Comparison of ENCODE assay signal across 10 cellular contexts in the genomic region with DNA sequence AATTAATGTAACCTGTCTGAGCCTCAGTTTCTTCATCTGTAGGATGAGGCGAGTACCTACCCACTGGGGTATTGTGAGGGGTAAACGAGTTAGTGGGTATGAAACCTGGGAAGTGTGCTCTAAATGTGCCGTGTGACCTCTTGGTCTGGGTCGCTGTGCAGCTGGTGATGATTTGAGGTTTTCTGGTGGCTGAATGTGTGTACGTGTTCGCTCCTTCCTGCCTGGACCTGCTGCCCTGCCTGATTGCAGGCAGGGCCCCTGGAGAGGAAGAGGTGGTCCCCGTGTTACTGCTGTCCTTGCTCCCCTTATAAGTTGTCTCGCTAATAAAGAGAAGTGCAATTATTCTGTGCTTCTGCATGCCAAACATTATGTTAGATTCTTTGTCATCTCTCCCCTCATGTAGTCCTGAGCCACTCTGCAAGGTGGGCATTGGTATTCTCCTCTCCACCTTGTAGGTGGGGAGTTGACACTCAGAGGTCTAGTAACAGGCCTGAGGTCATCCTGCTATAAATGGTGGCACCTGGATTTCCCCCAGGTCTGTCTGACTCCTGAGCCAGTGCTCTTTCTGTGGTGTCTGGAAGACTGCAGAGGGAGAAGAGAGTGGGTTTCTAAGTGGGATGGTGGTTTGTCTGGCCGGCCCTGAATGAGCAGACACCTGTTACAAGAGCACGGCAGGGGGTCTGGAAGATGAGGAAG. TPM values are rescaled to one million over a fixed set of nuclear protein-coding genes. Genes with fewer than 3 reads are reported as not detected.
DNase-seq lines count a peak whose midpoint lies in the region; ATAC-seq and TF ChIP-seq lines count a peak whose summit lies in the region.
"Had no signal": no experiment of that assay in that cellular context is flagged by ENCODE, and none has a peak within 500 bp of the region (broad histone marks: within the 10 kb centered on the region; RNA-seq: fewer than 3 reads in every experiment).

No MANE protein-coding gene starts in this region.

- CTCF ChIA-PET in naive thymus-derived CD4-positive, alpha-beta T cell (lab: Charles Lee) = no interaction called here

- TF ChIP-seq CTCF in Peyer's patch (IDR thresholded peaks at IDR 0.05) (no peak), neural crest cell (conservative IDR thresholded peaks at IDR 0.05) (no peak), colonic mucosa (IDR thresholded peaks at IDR 0.05) (no peak)

- H3K36me3 Mint-ChIP-seq in neural crest cell (ENCODE audit: low read depth) = no peaks in the 10 kb centered on the region
- no peaks in the 10 kb centered on the region for H3K36me3 Mint-ChIP-seq in naive thymus-derived CD4-positive, alpha-beta T cell

- H3K27ac ChIP-seq in Peyer's patch (peak overlapping the region in 3 of 4 donors; percentile 1 to 37 (median 9)), colonic mucosa (no peak overlapping the region)
- no peak overlapping the region for H3K27ac ChIP-seq in naive thymus-derived CD4-positive, alpha-beta T cell (ENCODE audit: low read depth, low read length)

- H3K4me3 Mint-ChIP-seq in neural crest cell = no peak overlapping the region
- H3K4me3 Mint-ChIP-seq in naive thymus-derived CD4-positive, alpha-beta T cell = no peak overlapping the region
- H3K4me3 Mint-ChIP-seq: activated T-helper 1 cell treated with anti-CD3 and anti-CD28 coated beads, Interleukin-12 subunit alpha, Interleukin-12 subunit beta, Interleukin-2, Interleukin-4 antibody, amounts not matched to agents 30 ng/mL and 10 ng/mL and 1 ng/mL, durations not matched to agents 14 hours and 24 hours and 36 hours had no signal

- H3K27ac Mint-ChIP-seq in neural crest cell (ENCODE audit: unreplicated experiment) = peak overlapping the region; percentile 88
- peak overlapping the region in 1 of 9 donors; percentile 9 for H3K27ac Mint-ChIP-seq in naive thymus-derived CD4-positive, alpha-beta T cell
- H3K27ac Mint-ChIP-seq: activated T-helper 1 cell treated with anti-CD3 and anti-CD28 coated beads, Interleukin-12 subunit alpha, Interleukin-12 subunit beta, Interleukin-2, Interleukin-4 antibody, amounts not matched to agents 30 ng/mL and 10 ng/mL and 1 ng/mL, durations not matched to agents 14 hours and 24 hours and 36 hours had no signal

- H3K9ac ChIP-seq in colonic mucosa (ENCODE audit: low read depth in 2 of 2, low read length in 2 of 2) = peak overlapping the region in 1 of 2 donors; percentile 2

- peaks cover 56% of the 10 kb centered on the region for H3K4me1 Mint-ChIP-seq in neural crest cell
- peaks cover 21 to 46% (median 32%) of the 10 kb centered on the region in 7 donors for H3K4me1 Mint-ChIP-seq in naive thymus-derived CD4-positive, alpha-beta T cell

- H3K4me3 ChIP-seq in Peyer's patch (no peak overlapping the region), colonic mucosa (no peak overlapping the region)
- H3K4me3 ChIP-seq in naive thymus-derived CD4-positive, alpha-beta T cell (ENCODE audit: low read length) = no peak overlapping the region

- H3K36me3 ChIP-seq in Peyer's patch = no peaks in the 10 kb centered on the region
- H3K36me3 ChIP-seq in colonic mucosa = no peaks in the 10 kb centered on the region
- H3K36me3 ChIP-seq in naive thymus-derived CD4-positive, alpha-beta T cell (ENCODE audit: control insufficient read depth in 2 of 3, insufficient read depth in 3 of 3, low read length in 3 of 3) = no peaks in the 10 kb centered on the region

- ATAC-seq in GM18907 (IDR thresholded peaks at IDR 0.05; ENCODE audit: unreplicated experiment) (peak; percentile 72), HG02610 (IDR thresholded peaks at IDR 0.05; ENCODE audit: unreplicated experiment) (peak; percentile 61)
- ATAC-seq in naive thymus-derived CD4-positive, alpha-beta T cell = no peak
- ATAC-seq: left colon had no signal

- H3K9me3 ChIP-seq in Peyer's patch = no peaks in the 10 kb centered on the region
- no peaks in the 10 kb centered on the region for H3K9me3 ChIP-seq in colonic mucosa
- no peaks in the 10 kb centered on the region for H3K9me3 ChIP-seq in naive thymus-derived CD4-positive, alpha-beta T cell (ENCODE audit: control insufficient read depth in 2 of 3, low read length in 3 of 3)

- H3K27me3 ChIP-seq in Peyer's patch = no peaks in the 10 kb centered on the region
- no peaks in the 10 kb centered on the region for H3K27me3 ChIP-seq in colonic mucosa
- H3K27me3 ChIP-seq in naive thymus-derived CD4-positive, alpha-beta T cell (ENCODE audit: control insufficient read depth in 2 of 2, insufficient read depth in 2 of 2, low read length in 2 of 2) = no peaks in the 10 kb centered on the region

- H3K4me1 ChIP-seq in Peyer's patch (peaks cover 0 to 29% (median 0%) of the 10 kb centered on the region in 4 donors), colonic mucosa (no peaks in the 10 kb centered on the region)
- no peaks in the 10 kb centered on the region for H3K4me1 ChIP-seq in naive thymus-derived CD4-positive, alpha-beta T cell (ENCODE audit: control insufficient read depth in 2 of 2, insufficient read depth in 2 of 2, low read length in 2 of 2)

- no peaks in the 10 kb centered on the region for H3K9me3 Mint-ChIP-seq in neural crest cell
- no peaks in the 10 kb centered on the region for H3K9me3 Mint-ChIP-seq in naive thymus-derived CD4-positive, alpha-beta T cell
- H3K9me3 Mint-ChIP-seq: activated T-helper 1 cell treated with anti-CD3 and anti-CD28 coated beads, Interleukin-12 subunit alpha, Interleukin-12 subunit beta, Interleukin-2, Interleukin-4 antibody, amounts not matched to agents 30 ng/mL and 10 ng/mL and 1 ng/mL, durations not matched to agents 14 hours and 24 hours and 36 hours had no signal

- H3K27me3 Mint-ChIP-seq in neural crest cell (ENCODE audit: low read depth) = no peaks in the 10 kb centered on the region
- H3K27me3 Mint-ChIP-seq in naive thymus-derived CD4-positive, alpha-beta T cell = no peaks in the 10 kb centered on the region

- DNase-seq in Peyer's patch = no peak
- no peak for DNase-seq in neural crest cell (ENCODE audit: low read depth, low spot score)
- DNase-seq in NCI-H1105 (lab: John Stamatoyannopoulos, UW) = no peak
- DNase-seq in stimulated activated naive CD4-positive, alpha-beta T cell (lab: John Stamatoyannopoulos, UW) = no peak
- no peak for DNase-seq in colonic mucosa
- no peak for DNase-seq in naive thymus-derived CD4-positive, alpha-beta T cell
- DNase-seq: left colon had no signal

- POLR2A ChIA-PET in naive thymus-derived CD4-positive, alpha-beta T cell (lab: Charles Lee) = no interaction called here

- intact Hi-C loops in colonic mucosa (cut with DNase I) = no loop called here
- intact Hi-C loops in naive thymus-derived CD4-positive, alpha-beta T cell (cut with micrococcal nuclease) = no loop called here

- TF ChIP-seq POLR2A in Peyer's patch (IDR thresholded peaks at IDR 0.05) = no peak

RNA-seq across cellular contexts. Expression of a gene that starts 15.7 kb away (rescaled TPM):
- 10 to 100 TPM; 13.7 to 63.5 (median 19.4) TPM for total RNA-seq in Peyer's patch
- total RNA-seq in neural crest cell = 14.2 and 17.7 TPM in 2 replicates
- total RNA-seq in colonic mucosa = 10 to 100 TPM; 36.5 to 40.1 TPM
- 10 to 100 TPM in 1 of 5 experiments, 1 to 10 TPM in 4; 4.0 to 21.7 (median 6.3) TPM for total RNA-seq in naive thymus-derived CD4-positive, alpha-beta T cell
- polyA plus RNA-seq in naive thymus-derived CD4-positive, alpha-beta T cell = 1 to 10 TPM; 3.4 to 5.3 TPM

RNA-seq across cellular contexts. Expression of a gene that starts 55.0 kb away (rescaled TPM):
- total RNA-seq in Peyer's patch (1 to 10 TPM in 2 of 4 donors, under 1 TPM in 1, not detected in 1; 0.54 to 6.8 (median 2.5) TPM), neural crest cell (48.8 and 57.3 TPM in 2 replicates), colonic mucosa (1 to 10 TPM in 1 of 2 donors, under 1 TPM in 1; 0.40 to 1.3 TPM)
- under 1 TPM in 3 of 5 experiments, not detected in 2; 0.19 to 0.51 (median 0.24) TPM for total RNA-seq in naive thymus-derived CD4-positive, alpha-beta T cell
- not detected for polyA plus RNA-seq in naive thymus-derived CD4-positive, alpha-beta T cell
- total RNA-seq: activated T-helper 1 cell treated with anti-CD3 and anti-CD28 coated beads, Interleukin-12 subunit alpha, Interleukin-12 subunit beta, Interleukin-2, Interleukin-4 antibody, amounts not matched to agents 30 ng/mL and 10 ng/mL and 1 ng/mL, durations not matched to agents 14 hours and 24 hours and 36 hours had no signal

Comparison
In these comparisons a context has a peak if more than half of its experiments do, and no peak if none do; other contexts are left out.
1. H3K27ac ChIP-seq: peak in Peyer's patch (3 of 4); none in colonic mucosa (single experiment) and naive thymus-derived CD4-positive, alpha-beta T cell (single experiment).